Comparison of ENCODE assay signal across 22 cellular contexts in the genomic region with DNA sequence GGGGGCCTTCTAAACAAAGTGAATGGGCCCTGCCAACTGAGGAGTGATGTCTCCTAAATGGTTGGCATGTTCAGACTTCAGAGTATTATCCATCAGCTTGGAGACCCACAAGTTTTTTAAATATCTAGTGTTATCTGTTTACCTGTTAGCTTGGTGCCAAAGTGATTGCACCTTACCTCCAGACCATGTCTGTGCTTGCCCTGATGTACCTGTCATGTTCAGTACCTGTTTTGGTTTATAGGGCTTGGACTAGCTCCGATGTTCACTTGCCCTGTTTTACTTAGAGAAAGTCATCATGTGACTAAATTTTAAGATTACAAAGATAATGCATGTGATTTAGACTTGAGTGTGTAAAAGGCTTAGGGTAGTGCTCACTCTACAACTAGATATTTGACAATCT.
"Had no signal": no experiment of that assay in that cellular context is flagged by ENCODE, and none has a peak within 500 bp of the region (broad histone marks: within the 10 kb centered on the region; RNA-seq: fewer than 3 reads in every experiment).

No MANE protein-coding gene starts in this region.

- H3K27me3 ChIP-seq: breast epithelium had no signal

- H3K4me2 ChIP-seq: KMS-11 had no signal

- ATAC-seq: activated CD8-positive, alpha-beta T cell treated with anti-CD3 and anti-CD28 coated beads for 36 hours; T-helper 17 cell had no signal

- DNase-seq: activated CD4-positive, alpha-beta T cell treated with anti-CD3 and anti-CD28 coated beads, Interleukin-2, amount 10 ng/mL, durations not matched to agents 7 days and 5 days; activated CD4-positive, CD25-positive, alpha-beta regulatory T cell; activated CD8-positive, alpha-beta memory T cell treated with anti-CD3 and anti-CD28 coated beads, Interleukin-2, amount 50 U/mL, for 48 hours; activated CD8-positive, alpha-beta T cell treated with anti-CD3 and anti-CD28 coated beads for 36 hours; activated naive CD4-positive, alpha-beta T cell treated with anti-CD3 and anti-CD28 coated beads, Interleukin-2, amount 50 U/mL, for 16 hours; activated naive CD8-positive, alpha-beta T cell treated with anti-CD3 and anti-CD28 coated beads, Interleukin-2, amount 10 ng/mL, durations not matched to agents 7 days and 5 days; activated T-cell treated with anti-CD3 and anti-CD28 coated beads, Interleukin-2, amount 50 U/mL, for 1 hour; aorta; MM.1S; NCI-H1105 treated with DMSO at 0.1 percent for 48 hours; NCI-H1436 treated with DMSO at 0.1 percent for 48 hours; NCI-H187; NCI-H2081; NCI-H2227 treated with DMSO at 0.1 percent for 48 hours; NCI-H446 treated with DMSO at 0.1 percent for 48 hours; NCI-H524 treated with DMSO at 0.1 percent for 48 hours; NCI-H748 treated with DMSO at 0.1 percent for 48 hours; SIG-M5; T-helper 17 cell; T-helper 9 cell had no signal

- H3K27ac ChIP-seq: breast epithelium, KMS-11 had no signal

- H3K36me3 ChIP-seq: breast epithelium had no signal

- H3K4me1 ChIP-seq: breast epithelium had no signal

- H3K9ac ChIP-seq: KMS-11 had no signal

- H3K4me3 ChIP-seq: breast epithelium had no signal

- H3K9me3 ChIP-seq: breast epithelium had no signal
